ENCODE assay signal across 1 cellular context in the genomic region with DNA sequence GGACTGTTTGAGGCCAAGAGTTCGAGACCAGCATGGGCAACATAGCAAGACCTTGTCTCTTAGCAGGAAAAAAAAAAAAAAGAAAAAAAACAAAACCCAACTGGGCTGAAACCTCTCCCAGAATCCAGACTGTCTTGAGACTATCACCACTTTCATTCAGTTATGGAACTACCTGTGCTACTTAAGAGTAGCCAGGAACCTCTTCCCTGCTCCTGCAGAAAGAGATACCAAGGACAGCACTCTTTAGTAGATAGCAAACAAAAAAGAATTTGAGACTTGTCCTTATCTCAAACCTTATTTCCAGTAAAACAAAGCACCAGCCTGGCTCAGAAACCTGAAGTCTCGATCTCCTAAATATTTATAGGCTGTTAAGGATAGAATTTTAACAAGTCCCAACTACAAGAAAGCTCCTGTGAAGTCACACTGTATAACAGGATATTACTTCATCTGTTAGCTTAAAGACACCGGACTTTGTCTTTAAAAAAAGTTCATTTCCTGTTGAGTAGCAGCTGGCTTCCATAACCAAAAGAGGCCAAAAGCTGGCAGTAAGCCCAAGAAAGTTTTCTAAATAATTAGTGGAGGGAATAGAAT.
TF ChIP-seq lines count a peak whose summit lies in the region.

No MANE protein-coding gene starts in this region.

TF ChIP-seq in K562, 482 proteins besides CTCF, POLR2A, EP300 and RAD21 (continued from another document):
- TF ChIP-seq CXXC5 (CRISPR knock-in tag; IDR thresholded peaks at IDR 0.05) (0 out of 2 replicates have a peak, but pooled peaks have one; percentile 14), ZNF766 (CRISPR knock-in tag; conservative IDR thresholded peaks at IDR 0.05) (0 out of 2 replicates have a peak, but pooled peaks have one; percentile 56), ZNF197 (CRISPR knock-in tag; IDR thresholded peaks at IDR 0.05; ENCODE audit: low read depth) (no peak), JUN (IDR thresholded peaks at IDR 0.05; ENCODE audit: borderline replicate concordance, low read depth, low read length) (no peak), JUN (CRISPR knock-in tag; IDR thresholded peaks at IDR 0.05; ENCODE audit: borderline replicate concordance) (no peak), ZNF311 (CRISPR knock-in tag; IDR thresholded peaks at IDR 0.05) (no peak), CEBPG (CRISPR knock-in tag; IDR thresholded peaks at IDR 0.05) (no peak), CEBPG (tag; conservative IDR thresholded peaks at IDR 0.05 in 1 of 2, IDR thresholded peaks at IDR 0.05 in 1 of 2) (0 out of 4 replicates have a peak, but pooled peaks of 1 of the 2 experiments have one; percentile 32), RFX7 (CRISPR knock-in tag; IDR thresholded peaks at IDR 0.05) (no peak), TBL1XR1 (IDR thresholded peaks at IDR 0.05; ENCODE audit: low read length in 2 of 2) (0 out of 4 replicates have a peak, but pooled peaks of 1 of the 2 experiments have one; percentile 10), ZNF592 (IDR thresholded peaks at IDR 0.05) (no peak), NFIX (CRISPR knock-in tag; IDR thresholded peaks at IDR 0.05; ENCODE audit: low read depth) (no peak), MIER1 (IDR thresholded peaks at IDR 0.05; ENCODE audit: low read depth) (peak; percentile 79), ZFP91 (CRISPR knock-in tag; IDR thresholded peaks at IDR 0.05) (no peak), ZNF384 (IDR thresholded peaks at IDR 0.05; ENCODE audit: low read depth, low read length) (0 out of 2 replicates have a peak, but pooled peaks have one; percentile 18), RBFOX2 (IDR thresholded peaks at IDR 0.05; ENCODE audit: low read depth, low read length) (no peak), ATF7 (IDR thresholded peaks at IDR 0.05) (peak; percentile 14; the same call in 1 of the 2 replicates)
- TF ChIP-seq, protein P1, sequence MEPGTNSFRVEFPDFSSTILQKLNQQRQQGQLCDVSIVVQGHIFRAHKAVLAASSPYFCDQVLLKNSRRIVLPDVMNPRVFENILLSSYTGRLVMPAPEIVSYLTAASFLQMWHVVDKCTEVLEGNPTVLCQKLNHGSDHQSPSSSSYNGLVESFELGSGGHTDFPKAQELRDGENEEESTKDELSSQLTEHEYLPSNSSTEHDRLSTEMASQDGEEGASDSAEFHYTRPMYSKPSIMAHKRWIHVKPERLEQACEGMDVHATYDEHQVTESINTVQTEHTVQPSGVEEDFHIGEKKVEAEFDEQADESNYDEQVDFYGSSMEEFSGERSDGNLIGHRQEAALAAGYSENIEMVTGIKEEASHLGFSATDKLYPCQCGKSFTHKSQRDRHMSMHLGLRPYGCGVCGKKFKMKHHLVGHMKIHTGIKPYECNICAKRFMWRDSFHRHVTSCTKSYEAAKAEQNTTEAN (CRISPR knock-in tag; IDR thresholded peaks at IDR 0.05) = no peak
- TF ChIP-seq, protein P2, sequence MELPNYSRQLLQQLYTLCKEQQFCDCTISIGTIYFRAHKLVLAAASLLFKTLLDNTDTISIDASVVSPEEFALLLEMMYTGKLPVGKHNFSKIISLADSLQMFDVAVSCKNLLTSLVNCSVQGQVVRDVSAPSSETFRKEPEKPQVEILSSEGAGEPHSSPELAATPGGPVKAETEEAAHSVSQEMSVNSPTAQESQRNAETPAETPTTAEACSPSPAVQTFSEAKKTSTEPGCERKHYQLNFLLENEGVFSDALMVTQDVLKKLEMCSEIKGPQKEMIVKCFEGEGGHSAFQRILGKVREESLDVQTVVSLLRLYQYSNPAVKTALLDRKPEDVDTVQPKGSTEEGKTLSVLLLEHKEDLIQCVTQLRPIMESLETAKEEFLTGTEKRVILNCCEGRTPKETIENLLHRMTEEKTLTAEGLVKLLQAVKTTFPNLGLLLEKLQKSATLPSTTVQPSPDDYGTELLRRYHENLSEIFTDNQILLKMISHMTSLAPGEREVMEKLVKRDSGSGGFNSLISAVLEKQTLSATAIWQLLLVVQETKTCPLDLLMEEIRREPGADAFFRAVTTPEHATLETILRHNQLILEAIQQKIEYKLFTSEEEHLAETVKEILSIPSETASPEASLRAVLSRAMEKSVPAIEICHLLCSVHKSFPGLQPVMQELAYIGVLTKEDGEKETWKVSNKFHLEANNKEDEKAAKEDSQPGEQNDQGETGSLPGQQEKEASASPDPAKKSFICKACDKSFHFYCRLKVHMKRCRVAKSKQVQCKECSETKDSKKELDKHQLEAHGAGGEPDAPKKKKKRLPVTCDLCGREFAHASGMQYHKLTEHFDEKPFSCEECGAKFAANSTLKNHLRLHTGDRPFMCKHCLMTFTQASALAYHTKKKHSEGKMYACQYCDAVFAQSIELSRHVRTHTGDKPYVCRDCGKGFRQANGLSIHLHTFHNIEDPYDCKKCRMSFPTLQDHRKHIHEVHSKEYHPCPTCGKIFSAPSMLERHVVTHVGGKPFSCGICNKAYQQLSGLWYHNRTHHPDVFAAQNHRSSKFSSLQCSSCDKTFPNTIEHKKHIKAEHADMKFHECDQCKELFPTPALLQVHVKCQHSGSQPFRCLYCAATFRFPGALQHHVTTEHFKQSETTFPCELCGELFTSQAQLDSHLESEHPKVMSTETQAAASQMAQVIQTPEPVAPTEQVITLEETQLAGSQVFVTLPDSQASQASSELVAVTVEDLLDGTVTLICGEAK (IDR thresholded peaks at IDR 0.05) = peak; percentile 64; the same call in 1 of the 2 replicates
- TF ChIP-seq, protein P2 (CRISPR knock-in tag; IDR thresholded peaks at IDR 0.05) = no peak
- TF ChIP-seq, protein P3, sequence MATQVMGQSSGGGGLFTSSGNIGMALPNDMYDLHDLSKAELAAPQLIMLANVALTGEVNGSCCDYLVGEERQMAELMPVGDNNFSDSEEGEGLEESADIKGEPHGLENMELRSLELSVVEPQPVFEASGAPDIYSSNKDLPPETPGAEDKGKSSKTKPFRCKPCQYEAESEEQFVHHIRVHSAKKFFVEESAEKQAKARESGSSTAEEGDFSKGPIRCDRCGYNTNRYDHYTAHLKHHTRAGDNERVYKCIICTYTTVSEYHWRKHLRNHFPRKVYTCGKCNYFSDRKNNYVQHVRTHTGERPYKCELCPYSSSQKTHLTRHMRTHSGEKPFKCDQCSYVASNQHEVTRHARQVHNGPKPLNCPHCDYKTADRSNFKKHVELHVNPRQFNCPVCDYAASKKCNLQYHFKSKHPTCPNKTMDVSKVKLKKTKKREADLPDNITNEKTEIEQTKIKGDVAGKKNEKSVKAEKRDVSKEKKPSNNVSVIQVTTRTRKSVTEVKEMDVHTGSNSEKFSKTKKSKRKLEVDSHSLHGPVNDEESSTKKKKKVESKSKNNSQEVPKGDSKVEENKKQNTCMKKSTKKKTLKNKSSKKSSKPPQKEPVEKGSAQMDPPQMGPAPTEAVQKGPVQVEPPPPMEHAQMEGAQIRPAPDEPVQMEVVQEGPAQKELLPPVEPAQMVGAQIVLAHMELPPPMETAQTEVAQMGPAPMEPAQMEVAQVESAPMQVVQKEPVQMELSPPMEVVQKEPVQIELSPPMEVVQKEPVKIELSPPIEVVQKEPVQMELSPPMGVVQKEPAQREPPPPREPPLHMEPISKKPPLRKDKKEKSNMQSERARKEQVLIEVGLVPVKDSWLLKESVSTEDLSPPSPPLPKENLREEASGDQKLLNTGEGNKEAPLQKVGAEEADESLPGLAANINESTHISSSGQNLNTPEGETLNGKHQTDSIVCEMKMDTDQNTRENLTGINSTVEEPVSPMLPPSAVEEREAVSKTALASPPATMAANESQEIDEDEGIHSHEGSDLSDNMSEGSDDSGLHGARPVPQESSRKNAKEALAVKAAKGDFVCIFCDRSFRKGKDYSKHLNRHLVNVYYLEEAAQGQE (CRISPR knock-in tag; IDR thresholded peaks at IDR 0.05; ENCODE audit: low read depth) = peak; percentile 91
- TF ChIP-seq, protein P4, sequence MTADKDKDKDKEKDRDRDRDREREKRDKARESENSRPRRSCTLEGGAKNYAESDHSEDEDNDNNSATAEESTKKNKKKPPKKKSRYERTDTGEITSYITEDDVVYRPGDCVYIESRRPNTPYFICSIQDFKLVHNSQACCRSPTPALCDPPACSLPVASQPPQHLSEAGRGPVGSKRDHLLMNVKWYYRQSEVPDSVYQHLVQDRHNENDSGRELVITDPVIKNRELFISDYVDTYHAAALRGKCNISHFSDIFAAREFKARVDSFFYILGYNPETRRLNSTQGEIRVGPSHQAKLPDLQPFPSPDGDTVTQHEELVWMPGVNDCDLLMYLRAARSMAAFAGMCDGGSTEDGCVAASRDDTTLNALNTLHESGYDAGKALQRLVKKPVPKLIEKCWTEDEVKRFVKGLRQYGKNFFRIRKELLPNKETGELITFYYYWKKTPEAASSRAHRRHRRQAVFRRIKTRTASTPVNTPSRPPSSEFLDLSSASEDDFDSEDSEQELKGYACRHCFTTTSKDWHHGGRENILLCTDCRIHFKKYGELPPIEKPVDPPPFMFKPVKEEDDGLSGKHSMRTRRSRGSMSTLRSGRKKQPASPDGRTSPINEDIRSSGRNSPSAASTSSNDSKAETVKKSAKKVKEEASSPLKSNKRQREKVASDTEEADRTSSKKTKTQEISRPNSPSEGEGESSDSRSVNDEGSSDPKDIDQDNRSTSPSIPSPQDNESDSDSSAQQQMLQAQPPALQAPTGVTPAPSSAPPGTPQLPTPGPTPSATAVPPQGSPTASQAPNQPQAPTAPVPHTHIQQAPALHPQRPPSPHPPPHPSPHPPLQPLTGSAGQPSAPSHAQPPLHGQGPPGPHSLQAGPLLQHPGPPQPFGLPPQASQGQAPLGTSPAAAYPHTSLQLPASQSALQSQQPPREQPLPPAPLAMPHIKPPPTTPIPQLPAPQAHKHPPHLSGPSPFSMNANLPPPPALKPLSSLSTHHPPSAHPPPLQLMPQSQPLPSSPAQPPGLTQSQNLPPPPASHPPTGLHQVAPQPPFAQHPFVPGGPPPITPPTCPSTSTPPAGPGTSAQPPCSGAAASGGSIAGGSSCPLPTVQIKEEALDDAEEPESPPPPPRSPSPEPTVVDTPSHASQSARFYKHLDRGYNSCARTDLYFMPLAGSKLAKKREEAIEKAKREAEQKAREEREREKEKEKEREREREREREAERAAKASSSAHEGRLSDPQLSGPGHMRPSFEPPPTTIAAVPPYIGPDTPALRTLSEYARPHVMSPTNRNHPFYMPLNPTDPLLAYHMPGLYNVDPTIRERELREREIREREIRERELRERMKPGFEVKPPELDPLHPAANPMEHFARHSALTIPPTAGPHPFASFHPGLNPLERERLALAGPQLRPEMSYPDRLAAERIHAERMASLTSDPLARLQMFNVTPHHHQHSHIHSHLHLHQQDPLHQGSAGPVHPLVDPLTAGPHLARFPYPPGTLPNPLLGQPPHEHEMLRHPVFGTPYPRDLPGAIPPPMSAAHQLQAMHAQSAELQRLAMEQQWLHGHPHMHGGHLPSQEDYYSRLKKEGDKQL (CRISPR knock-in tag; IDR thresholded peaks at IDR 0.05; ENCODE audit: borderline replicate concordance) = no peak
